18 cellular contexts compared by ENCODE assay signal in the genomic region with DNA sequence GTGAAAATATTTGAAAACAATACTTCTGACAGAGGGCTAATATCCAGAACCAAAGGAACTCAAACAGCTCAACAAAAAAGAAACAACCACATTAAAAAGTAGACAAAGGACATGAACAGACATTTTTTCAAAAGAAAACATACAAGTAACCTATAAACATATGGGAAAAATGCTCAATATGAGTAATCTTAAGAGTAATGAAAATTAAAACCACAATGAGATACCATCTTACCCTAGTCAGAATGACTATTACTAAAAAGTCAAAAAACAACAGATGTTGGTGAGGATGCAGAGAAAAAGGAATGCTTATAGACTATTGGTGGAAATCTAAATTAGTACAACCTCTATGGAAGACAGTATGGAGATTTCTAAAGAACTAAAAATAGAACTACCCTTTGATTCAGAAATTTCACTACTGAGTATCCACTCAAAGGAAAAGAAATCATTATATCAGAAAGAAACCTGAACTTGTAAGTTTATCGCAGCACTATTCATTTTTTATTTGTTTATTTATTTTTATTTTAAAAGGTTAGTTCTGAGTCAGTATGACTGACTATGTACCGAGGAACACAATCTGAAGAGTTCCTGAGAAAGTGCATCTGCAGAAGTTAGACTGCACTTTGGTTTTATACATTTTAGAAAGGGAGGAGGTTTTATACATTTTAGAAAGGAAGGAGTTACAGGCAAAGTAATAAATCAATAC.
DNase-seq lines count a peak whose midpoint lies in the region; TF ChIP-seq lines count a peak whose summit lies in the region.
"Had no signal": no experiment of that assay in that cellular context is flagged by ENCODE, and none has a peak within 500 bp of the region (broad histone marks: within the 10 kb centered on the region; RNA-seq: fewer than 3 reads in every experiment).

No MANE protein-coding gene starts in this region.

- H3K36me3 Mint-ChIP-seq in osteocyte (ENCODE audit: unreplicated experiment) = no peaks in the 10 kb centered on the region

- H3K4me3 ChIP-seq in choroid plexus epithelial cell (ENCODE audit: low read depth, low read length) = no peak overlapping the region
- H3K4me3 ChIP-seq: heart right ventricle, thyroid gland had no signal

- peaks cover 2% of the 10 kb centered on the region for H3K4me1 Mint-ChIP-seq in osteocyte (ENCODE audit: unreplicated experiment)

- no peaks in the 10 kb centered on the region for H3K27me3 Mint-ChIP-seq in osteocyte (ENCODE audit: unreplicated experiment)
- H3K27me3 Mint-ChIP-seq: activated naive CD8-positive, alpha-beta T cell treated with anti-CD3 and anti-CD28 coated beads, Interleukin-2, amount 10 ng/mL, durations not matched to agents 7 days and 5 days had no signal

- TF ChIP-seq CTCF in choroid plexus epithelial cell (conservative IDR thresholded peaks at IDR 0.05; ENCODE audit: low read depth, low read length) (no peak), osteocyte (IDR thresholded peaks at IDR 0.05) (no peak)

- H3K4me3 Mint-ChIP-seq in osteocyte (ENCODE audit: unreplicated experiment) = no peak overlapping the region
- H3K4me3 Mint-ChIP-seq: activated naive CD8-positive, alpha-beta T cell treated with anti-CD3 and anti-CD28 coated beads, Interleukin-2, amount 10 ng/mL, durations not matched to agents 7 days and 5 days had no signal

- DNase-seq in ELR (ENCODE audit: low read depth) = peak; percentile 92
- DNase-seq in M059J (ENCODE audit: low read depth) = peak; percentile 70
- DNase-seq in choroid plexus epithelial cell (ENCODE audit: low read depth) = peak; percentile 22
- DNase-seq in osteocyte (ENCODE audit: extremely low spot score, unreplicated experiment) = no peak
- DNase-seq in GF-D8 (lab: John Stamatoyannopoulos, UW) = no peak
- DNase-seq in GM19240 (ENCODE audit: insufficient read length, low spot score) = no peak
- DNase-seq in NCI-H2196 (lab: John Stamatoyannopoulos, UW; ENCODE audit: unreplicated experiment) = no peak
- DNase-seq: activated CD4-positive, alpha-beta T cell treated with anti-CD3 and anti-CD28 coated beads for 1 hour; activated naive CD8-positive, alpha-beta T cell treated with anti-CD3 and anti-CD28 coated beads, Interleukin-2, amount 10 ng/mL, durations not matched to agents 7 days and 5 days; activated T-cell treated with anti-CD3 and anti-CD28 coated beads for 4 hours; heart right ventricle; Karpas-422; midbrain; NCI-H1417 treated with DMSO at 0.1 percent for 48 hours; NCI-H345; NK-92 treated with Interleukin-12 subunit alpha and Interleukin-12 subunit beta, amount 100 ng/mL, for 24 hours; SHP77 treated with DMSO at 0.1 percent for 48 hours; thyroid gland had no signal

- H3K27ac Mint-ChIP-seq in osteocyte (ENCODE audit: unreplicated experiment) = peak overlapping the region; percentile 33
- H3K27ac Mint-ChIP-seq: activated naive CD8-positive, alpha-beta T cell treated with anti-CD3 and anti-CD28 coated beads, Interleukin-2, amount 10 ng/mL, durations not matched to agents 7 days and 5 days had no signal

- peaks cover 5% of the 10 kb centered on the region for H3K9me3 Mint-ChIP-seq in osteocyte (ENCODE audit: unreplicated experiment)

Comparison
In these comparisons a context has a peak if more than half of its experiments do, and no peak if none do; other contexts are left out.
1. DNase-seq: peak in ELR (single experiment), M059J (single experiment) and choroid plexus epithelial cell (single experiment); none in osteocyte (single experiment), GF-D8 (single experiment), GM19240 (single experiment) and NCI-H2196 (single experiment).